In genomic region chr12:120258323-120258896, GRCh38 we compare ENCODE assay signal across 13 cellular contexts. TPM values are rescaled to one million over a fixed set of nuclear protein-coding genes. Genes with fewer than 3 reads are reported as not detected.
DNase-seq lines count a peak whose midpoint lies in the region; ATAC-seq, FAIRE-seq and TF ChIP-seq lines count a peak whose summit lies in the region.
"Had no signal": no experiment of that assay in that cellular context is flagged by ENCODE, and none has a peak within 500 bp of the region (broad histone marks: within the 10 kb centered on the region; RNA-seq: fewer than 3 reads in every experiment).

No MANE protein-coding gene starts in this region.

- no peaks in the 10 kb centered on the region for H3K27me3 ChIP-seq in astrocyte (ENCODE audit: insufficient read depth, low read length)
- H3K27me3 ChIP-seq in tibial artery = no peaks in the 10 kb centered on the region
- H3K27me3 ChIP-seq: colonic mucosa had no signal

- no peak overlapping the region for H3K4me3 Mint-ChIP-seq in activated naive CD4-positive, alpha-beta T cell treated with anti-CD3 and anti-CD28 coated beads for 36 hours
- H3K4me3 Mint-ChIP-seq in astrocyte (ENCODE audit: unreplicated experiment) (peak overlapping the region; percentile 20), mesothelial cell of epicardium (no peak overlapping the region)
- H3K4me3 Mint-ChIP-seq: activated T-cell treated with anti-CD3 and anti-CD28 coated beads, Interleukin-2, amount 50 U/mL, for 4 hours had no signal

- H3K9me3 Mint-ChIP-seq in activated naive CD4-positive, alpha-beta T cell treated with anti-CD3 and anti-CD28 coated beads for 36 hours = no peaks in the 10 kb centered on the region
- H3K9me3 Mint-ChIP-seq in astrocyte (ENCODE audit: unreplicated experiment) = no peaks in the 10 kb centered on the region
- no peaks in the 10 kb centered on the region for H3K9me3 Mint-ChIP-seq in mesothelial cell of epicardium
- H3K9me3 Mint-ChIP-seq: activated T-cell treated with anti-CD3 and anti-CD28 coated beads, Interleukin-2, amount 50 U/mL, for 4 hours had no signal

- TF ChIP-seq CTCF in astrocyte (IDR thresholded peaks at IDR 0.05; ENCODE audit: insufficient read depth, low read depth, low read length) = no peak
- no peak for TF ChIP-seq CTCF in mesothelial cell of epicardium (IDR thresholded peaks at IDR 0.05; ENCODE audit: unreplicated experiment)
- TF ChIP-seq CTCF in tibial artery (IDR thresholded peaks at IDR 0.05) = no peak

- H3K27ac Mint-ChIP-seq in activated naive CD4-positive, alpha-beta T cell treated with anti-CD3 and anti-CD28 coated beads for 36 hours = peak overlapping the region; percentile 76
- H3K27ac Mint-ChIP-seq in astrocyte (ENCODE audit: unreplicated experiment) = no peak overlapping the region
- peak overlapping the region; percentile 98 for H3K27ac Mint-ChIP-seq in mesothelial cell of epicardium

- FAIRE-seq in astrocyte (lab: Jason Lieb, UNC) = no peak
- FAIRE-seq: TTC549 had no signal

- H3K36me3 Mint-ChIP-seq in activated naive CD4-positive, alpha-beta T cell treated with anti-CD3 and anti-CD28 coated beads for 36 hours (ENCODE audit: low read depth) = peaks cover 11% of the 10 kb centered on the region
- H3K36me3 Mint-ChIP-seq in astrocyte (ENCODE audit: low read depth, unreplicated experiment) = peaks cover 28% of the 10 kb centered on the region
- H3K36me3 Mint-ChIP-seq in mesothelial cell of epicardium = peaks cover 7% of the 10 kb centered on the region

- no peaks in the 10 kb centered on the region for H3K27me3 Mint-ChIP-seq in activated naive CD4-positive, alpha-beta T cell treated with anti-CD3 and anti-CD28 coated beads for 36 hours (ENCODE audit: low read depth)
- no peaks in the 10 kb centered on the region for H3K27me3 Mint-ChIP-seq in astrocyte (ENCODE audit: low read depth, unreplicated experiment)
- no peaks in the 10 kb centered on the region for H3K27me3 Mint-ChIP-seq in mesothelial cell of epicardium (ENCODE audit: low read depth)

- no peak overlapping the region for H3K9ac ChIP-seq in astrocyte (ENCODE audit: low read length)

- peaks cover 84% of the 10 kb centered on the region for H3K4me1 Mint-ChIP-seq in activated naive CD4-positive, alpha-beta T cell treated with anti-CD3 and anti-CD28 coated beads for 36 hours (ENCODE audit: low read depth)
- peaks cover 50% of the 10 kb centered on the region for H3K4me1 Mint-ChIP-seq in astrocyte (ENCODE audit: low read depth, unreplicated experiment)
- peaks cover 57% of the 10 kb centered on the region for H3K4me1 Mint-ChIP-seq in mesothelial cell of epicardium

- CTCF ChIA-PET in activated naive CD4-positive, alpha-beta T cell treated with anti-CD3 and anti-CD28 coated beads for 36 hours (lab: Charles Lee) = interaction anchor here (1.5 to 15.7 kb wide), 3 partner anchors 19 to 171 kb away, joined by 3 to 637 read pairs (median 116); no protein-coding TSS in a partner anchor

- H3K79me2 ChIP-seq in astrocyte (ENCODE audit: insufficient read depth, low read length) = peaks cover 100% of the 10 kb centered on the region

- H2AFZ ChIP-seq in astrocyte (ENCODE audit: low read depth, low read length) = no peak overlapping the region

- no peak for ATAC-seq in GM19324 (IDR thresholded peaks at IDR 0.05; ENCODE audit: low FRiP score, unreplicated experiment)
- no peak for ATAC-seq in HG03025 (IDR thresholded peaks at IDR 0.05; ENCODE audit: low FRiP score, unreplicated experiment)
- no peak for ATAC-seq in HG03378 (IDR thresholded peaks at IDR 0.05; ENCODE audit: unreplicated experiment)
- ATAC-seq: activated T-cell treated with anti-CD3 and anti-CD28 coated beads, Interleukin-2, amount 50 U/mL, for 4 hours had no signal

- intact Hi-C loops in activated naive CD4-positive, alpha-beta T cell treated with anti-CD3 and anti-CD28 coated beads for 36 hours (cut with micrococcal nuclease) = loop anchor here (1.0 kb wide), 1 partner anchor 8 kb away; no protein-coding TSS in a partner anchor
- intact Hi-C loops in tibial artery (cut with DNase I; ENCODE audit: low total_unique reads) = no loop called here

- H3K4me2 ChIP-seq in astrocyte (ENCODE audit: low read length) = peak overlapping the region; percentile 84

- DNase-seq in activated naive CD4-positive, alpha-beta T cell treated with anti-CD3 and anti-CD28 coated beads for 36 hours = no peak
- no peak for DNase-seq in activated naive CD4-positive, alpha-beta T cell treated with Interleukin-2 at 50 U/mL for 16 hours
- DNase-seq in astrocyte (ENCODE audit: low read depth) = no peak
- no peak for DNase-seq in mesothelial cell of epicardium (ENCODE audit: low spot score in 2 of 2, unreplicated experiment in 2 of 2)
- no peak for DNase-seq in tibial artery
- DNase-seq: activated T-cell treated with anti-CD3 and anti-CD28 coated beads, Interleukin-2, amount 50 U/mL, for 4 hours; colonic mucosa; NCI-H1694 treated with DMSO at 0.1 percent for 48 hours had no signal

- H3K36me3 ChIP-seq in astrocyte (ENCODE audit: insufficient read depth, low read length) = peaks cover 10% of the 10 kb centered on the region
- peaks cover 0 to 6% (median 0%) of the 10 kb centered on the region in 3 donors for H3K36me3 ChIP-seq in tibial artery
- H3K36me3 ChIP-seq: colonic mucosa had no signal

- H3K9me3 ChIP-seq in astrocyte (ENCODE audit: insufficient read depth, low read depth, low read length) = no peaks in the 10 kb centered on the region
- H3K9me3 ChIP-seq in tibial artery = no peaks in the 10 kb centered on the region
- H3K9me3 ChIP-seq: colonic mucosa had no signal

- H3K4me1 ChIP-seq in astrocyte (ENCODE audit: insufficient read depth, low read length) (peaks cover 39% of the 10 kb centered on the region), tibial artery (peaks cover 0 to 67% (median 45%) of the 10 kb centered on the region in 4 donors)

- H3K4me3 ChIP-seq in astrocyte (ENCODE audit: insufficient read depth, low read depth, low read length) (no peak overlapping the region), tibial artery (no peak overlapping the region)
- H3K4me3 ChIP-seq: colonic mucosa, skin epidermis had no signal

- H4K20me1 ChIP-seq in astrocyte (ENCODE audit: insufficient read depth, low read length) = peaks cover 89% of the 10 kb centered on the region

- no peak overlapping the region for H3K27ac ChIP-seq in astrocyte (ENCODE audit: low read depth, low read length)
- H3K27ac ChIP-seq in tibial artery = peak overlapping the region; percentile 80 to 82

RNA-seq across cellular contexts. Expression of gene PXN, which starts 7.1 kb away (rescaled TPM):
- 100 to 1,000 TPM; 109 to 112 TPM for total RNA-seq in activated naive CD4-positive, alpha-beta T cell treated with anti-CD3 and anti-CD28 coated beads for 36 hours
- total RNA-seq in astrocyte (126 and 151 TPM in 2 replicates), mesothelial cell of epicardium (113 to 123 TPM (median 117 TPM) in 3 replicates)

RNA-seq across cellular contexts. Expression of gene RNU4-2, which starts 33.3 kb away (rescaled TPM):
- 1,000 to 10,000 TPM; 1,318 to 2,532 TPM for total RNA-seq in activated naive CD4-positive, alpha-beta T cell treated with anti-CD3 and anti-CD28 coated beads for 36 hours
- total RNA-seq in astrocyte = 2,157 and 2,549 TPM in 2 replicates
- total RNA-seq in mesothelial cell of epicardium = 9,118 to 10,048 TPM (median 9,930 TPM) in 3 replicates

RNA-seq across cellular contexts. Expression of gene RNU4-1, which starts 34.6 kb away (rescaled TPM):
- 1,000 to 10,000 TPM in 1 of 2 experiments, 100 to 1,000 TPM in 1; 685 to 1,294 TPM for total RNA-seq in activated naive CD4-positive, alpha-beta T cell treated with anti-CD3 and anti-CD28 coated beads for 36 hours
- total RNA-seq in astrocyte (2,477 and 2,591 TPM in 2 replicates), mesothelial cell of epicardium (5,196 to 5,477 TPM (median 5,368 TPM) in 3 replicates)

RNA-seq across cellular contexts. Expression of gene SIRT4, which starts 43.7 kb away (rescaled TPM):
- total RNA-seq in activated naive CD4-positive, alpha-beta T cell treated with anti-CD3 and anti-CD28 coated beads for 36 hours = 1 to 10 TPM; 2.0 to 3.7 TPM
- total RNA-seq in astrocyte = 2.5 and 2.7 TPM in 2 replicates
- 3.9 to 4.6 TPM (median 4.3 TPM) in 3 replicates for total RNA-seq in mesothelial cell of epicardium

RNA-seq across cellular contexts. Expression of gene RPLP0, which starts 57.5 kb away (rescaled TPM):
- 1,000 to 10,000 TPM; 5,065 to 5,278 TPM for total RNA-seq in activated naive CD4-positive, alpha-beta T cell treated with anti-CD3 and anti-CD28 coated beads for 36 hours
- total RNA-seq in astrocyte (1,543 and 1,660 TPM in 2 replicates), mesothelial cell of epicardium (1,924 to 1,989 TPM (median 1,950 TPM) in 3 replicates)
